Comparison of ENCODE assay signal across 8 cellular contexts in the genomic region with DNA sequence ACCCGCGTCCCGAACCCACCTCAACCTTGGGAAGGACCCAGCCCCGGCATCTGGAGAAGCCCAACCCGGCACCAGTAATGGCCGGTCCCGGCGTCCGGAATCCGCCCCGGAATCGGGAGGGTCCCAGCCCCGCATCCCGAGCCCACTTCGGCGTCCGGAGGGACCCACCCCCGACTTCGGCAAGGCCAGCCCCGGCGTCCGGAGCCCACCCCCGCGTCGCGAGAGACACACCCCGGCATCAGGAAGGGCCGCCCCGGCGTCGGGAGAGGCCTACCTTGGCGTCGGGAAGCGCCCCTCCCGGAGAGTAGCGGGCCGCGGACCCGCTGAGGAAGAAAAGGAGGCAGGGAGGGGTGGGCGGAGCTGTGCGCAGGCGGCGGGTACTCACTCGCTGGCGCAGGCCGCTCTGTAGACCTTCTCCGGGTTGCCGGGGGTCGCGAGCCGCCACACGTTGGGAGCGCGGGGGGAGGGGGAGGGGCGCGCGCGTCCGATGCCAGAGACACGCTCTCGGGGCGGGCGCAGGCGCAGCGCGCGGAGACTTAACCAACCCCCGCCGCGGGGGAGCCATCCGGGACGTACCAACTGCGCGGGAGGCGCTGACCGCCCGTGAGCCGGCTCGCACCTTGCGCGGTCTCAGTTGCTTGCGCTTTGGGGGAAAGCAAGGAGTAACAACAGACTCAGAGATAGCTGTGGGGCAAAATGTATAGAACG. TPM values are rescaled to one million over a fixed set of nuclear protein-coding genes. Genes with fewer than 3 reads are reported as not detected.
A peak's percentile ranks its signal among the peaks of the same experiment; 100 is the strongest.
DNase-seq lines count a peak whose midpoint lies in the region; ATAC-seq, FAIRE-seq and TF ChIP-seq lines count a peak whose summit lies in the region.

A gene (minus strand): TSS at position 515 of the 708 bp plus-strand sequence. CDS start 24,164 bp downstream, outside the sequence.

- H3K4me3 ChIP-seq in ascending aorta (peak within 1 kb of the TSS; percentile 81 to 94), right cardiac atrium (ENCODE audit: low read length) (peak within 1 kb of the TSS; percentile 81)

- no peaks in the 10 kb centered on the region for H3K9me3 ChIP-seq in ascending aorta
- H3K9me3 ChIP-seq in right cardiac atrium (ENCODE audit: control insufficient read depth, low read length): no peaks in the 10 kb centered on the region

- ATAC-seq in GM18498 (IDR thresholded peaks at IDR 0.05; ENCODE audit: unreplicated experiment) (peak; percentile 76), HG02938 (IDR thresholded peaks at IDR 0.05; ENCODE audit: unreplicated experiment) (peak; percentile 70), right cardiac atrium (peak; percentile 94 to 95)

- H3K36me3 Mint-ChIP-seq in T-helper 2 cell treated with Interferon-gamma antibody and Interleukin-4, amounts not matched to agents 5 μg/mL and 100 μg/mL, for 36 hours (ENCODE audit: low read depth): peaks cover 6% of the 10 kb centered on the region

- H3K27ac ChIP-seq in ascending aorta (peak within 1 kb of the TSS; percentile 93 to 97), right cardiac atrium (ENCODE audit: low read length) (peak within 1 kb of the TSS; percentile 87)

- H3K27me3 Mint-ChIP-seq in T-helper 2 cell treated with Interferon-gamma antibody and Interleukin-4, amounts not matched to agents 5 μg/mL and 100 μg/mL, for 36 hours (ENCODE audit: low read depth): no peaks in the 10 kb centered on the region

- peaks cover 0 to 7% of the 10 kb centered on the region in 2 donors for H3K4me1 ChIP-seq in ascending aorta
- no peaks in the 10 kb centered on the region for H3K4me1 ChIP-seq in right cardiac atrium (ENCODE audit: control insufficient read depth, insufficient read depth, low read length)

- intact Hi-C loops in ascending aorta (cut with DNase I): loop anchor here (1.0 to 10.0 kb wide), 3 partner anchors 16 to 622 kb away; a partner anchor contains a TSS
- intact Hi-C loops in right cardiac atrium (cut with DNase I): no loop called here

- H3K27ac Mint-ChIP-seq in T-helper 2 cell treated with Interferon-gamma antibody and Interleukin-4, amounts not matched to agents 5 μg/mL and 100 μg/mL, for 36 hours: peak within 1 kb of the TSS; percentile 92

- H3K4me3 Mint-ChIP-seq in T-helper 2 cell treated with Interferon-gamma antibody and Interleukin-4, amounts not matched to agents 5 μg/mL and 100 μg/mL, for 36 hours: peak within 1 kb of the TSS; percentile 94

- no peaks in the 10 kb centered on the region for H3K9me3 Mint-ChIP-seq in T-helper 2 cell treated with Interferon-gamma antibody and Interleukin-4, amounts not matched to agents 5 μg/mL and 100 μg/mL, for 36 hours

- H3K27me3 ChIP-seq in ascending aorta: no peaks in the 10 kb centered on the region
- no peaks in the 10 kb centered on the region for H3K27me3 ChIP-seq in right cardiac atrium (ENCODE audit: control insufficient read depth, insufficient read depth)

- no peak for TF ChIP-seq CTCF in ascending aorta (IDR thresholded peaks at IDR 0.05)

- DNase-seq in NCI-H2029 (lab: John Stamatoyannopoulos, UW) (peak; percentile 91), ascending aorta (ENCODE audit: low spot score in 2 of 2) (peak; percentile 42 to 94), right cardiac atrium (peak; percentile 90 to 97 (median 96)), pulmonary artery endothelial cell (ENCODE audit: low read depth, low spot score) (peak; percentile 83), urothelium cell line (ENCODE audit: low spot score) (peak; percentile 94)
- DNase-seq in T-helper 2 cell treated with Interferon-gamma antibody and Interleukin-4, amounts not matched to agents 5 μg/mL and 100 μg/mL, for 36 hours (ENCODE audit: low spot score): peak; percentile 92

- under 1% methylated on average over 83 of the region's 83 CpGs for WGBS in right cardiac atrium

- H3K36me3 ChIP-seq in ascending aorta: no peaks in the 10 kb centered on the region

- peaks cover 15% of the 10 kb centered on the region for H3K4me1 Mint-ChIP-seq in T-helper 2 cell treated with Interferon-gamma antibody and Interleukin-4, amounts not matched to agents 5 μg/mL and 100 μg/mL, for 36 hours (ENCODE audit: low read depth)

- FAIRE-seq in urothelium cell line (lab: Jason Lieb, UNC): no peak

RNA-seq across cellular contexts. Expression of the gene that starts here (rescaled TPM):
- total RNA-seq in ascending aorta: 32.5 TPM
- total RNA-seq in right cardiac atrium: 10 to 100 TPM; 27.5 to 37.6 (median 29.9) TPM
- polyA plus RNA-seq in right cardiac atrium: 15.3 TPM
- total RNA-seq in pulmonary artery endothelial cell: 41.6 and 64.0 TPM in 2 replicates

Comparison
In these comparisons a context has a peak if more than half of its experiments do, and no peak if none do; other contexts are left out.
1. Peak in every context shown above with its lines: DNase-seq, ATAC-seq, H3K4me3 ChIP-seq and H3K27ac ChIP-seq.